ENCODE assay signal across 8 cellular contexts in the genomic region with DNA sequence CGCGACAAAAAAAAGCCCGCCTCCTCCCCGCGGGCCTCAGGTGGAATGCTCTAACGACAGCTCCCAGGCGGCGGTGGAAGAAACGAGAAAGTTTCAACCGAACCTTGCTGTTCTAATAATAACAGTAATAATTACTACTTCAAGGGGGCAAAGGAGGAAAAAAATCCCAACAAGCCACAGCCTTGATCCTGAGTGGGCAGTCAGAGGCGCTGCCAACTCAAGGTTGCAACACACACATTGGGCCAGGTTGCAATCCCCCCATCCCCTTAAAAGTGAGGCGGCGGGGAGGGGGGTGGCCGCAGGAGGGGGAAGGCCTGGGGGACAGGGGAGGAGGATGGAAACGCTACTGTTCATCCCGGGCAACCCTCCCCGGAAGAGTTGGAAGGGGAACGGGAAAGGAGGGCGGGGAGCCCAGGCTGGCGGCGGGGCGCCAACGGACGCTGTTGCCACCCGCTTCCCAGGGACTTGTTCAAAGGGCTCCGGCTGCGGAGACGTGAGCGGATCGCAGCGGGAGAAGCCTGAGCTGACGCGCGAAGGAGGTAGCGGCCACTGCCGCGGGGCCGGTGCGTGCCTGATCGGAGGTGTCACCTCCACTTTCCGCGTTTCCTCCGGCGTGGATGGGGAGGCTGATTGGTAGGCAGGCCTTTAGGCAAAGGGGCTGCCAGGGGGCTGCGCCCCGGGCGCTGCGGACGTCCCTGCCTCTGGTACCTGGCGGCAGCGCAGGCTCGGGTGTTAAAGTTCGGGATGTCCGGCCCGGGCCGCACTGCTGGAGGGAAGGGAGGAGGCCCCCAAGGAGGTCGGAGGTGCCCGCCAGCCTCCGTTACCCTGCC. TPM values are rescaled to one million over a fixed set of nuclear protein-coding genes. Genes with fewer than 3 reads are reported as not detected.
DNase-seq lines count a peak whose midpoint lies in the region; ATAC-seq and TF ChIP-seq lines count a peak whose summit lies in the region.

No MANE protein-coding gene starts in this region.

- no peak overlapping the region for H4K8ac ChIP-seq in neuronal stem cell (ENCODE audit: low read depth, low read length)

- no peak overlapping the region for H2AK5ac ChIP-seq in neuronal stem cell (ENCODE audit: low read depth, low read length)

- H3K4me3 Mint-ChIP-seq in activated naive CD4-positive, alpha-beta T cell treated with anti-CD3 and anti-CD28 coated beads, Interleukin-2, amount 10 ng/mL, durations not matched to agents 7 days and 5 days: peak overlapping the region; percentile 100

- peaks cover 15% of the 10 kb centered on the region for H3K36me3 Mint-ChIP-seq in activated naive CD4-positive, alpha-beta T cell treated with anti-CD3 and anti-CD28 coated beads, Interleukin-2, amount 10 ng/mL, durations not matched to agents 7 days and 5 days

- no peak overlapping the region for H2BK5ac ChIP-seq in neuronal stem cell (ENCODE audit: low read length)

- peaks cover 53% of the 10 kb centered on the region for H3K4me1 Mint-ChIP-seq in activated naive CD4-positive, alpha-beta T cell treated with anti-CD3 and anti-CD28 coated beads, Interleukin-2, amount 10 ng/mL, durations not matched to agents 7 days and 5 days

- WGBS in neuronal stem cell (ENCODE audit: extremely low coverage in 2 of 2, insufficient read length in 2 of 2, insufficient replicate concordance in 1 of 2), 2 donors: no CpG with 5 or more reads among the region's 59 CpGs

- H3K4me1 ChIP-seq in neuronal stem cell (ENCODE audit: control insufficient read depth in 2 of 2, insufficient read depth in 1 of 2, low read depth in 1 of 2, low read length in 2 of 2) (peaks cover 3 to 15% of the 10 kb centered on the region in 2 donors), thoracic aorta (ENCODE audit: control insufficient read depth in 1 of 2, low read depth in 2 of 2) (peaks cover 29 to 37% of the 10 kb centered on the region in 2 donors)

- ATAC-seq in HG02938 (IDR thresholded peaks at IDR 0.05; ENCODE audit: unreplicated experiment): peak; percentile 1
- no peak for ATAC-seq in thoracic aorta (ENCODE audit: insufficient number of reproducible peaks, low FRiP score, low read depth)
- ATAC-seq in GM19351 (IDR thresholded peaks at IDR 0.05; ENCODE audit: unreplicated experiment): no peak

- H3K9me3 Mint-ChIP-seq in activated naive CD4-positive, alpha-beta T cell treated with anti-CD3 and anti-CD28 coated beads, Interleukin-2, amount 10 ng/mL, durations not matched to agents 7 days and 5 days: no peaks in the 10 kb centered on the region

- H3K4me3 ChIP-seq in neuronal stem cell (ENCODE audit: low read length in 2 of 2) (peak overlapping the region; percentile 67 to 84), thoracic aorta (peak overlapping the region; percentile 94)

- H3K23ac ChIP-seq in neuronal stem cell (ENCODE audit: low read depth, low read length, poor library complexity): peak overlapping the region; percentile 20

- no peak overlapping the region for H3K27ac ChIP-seq in neuronal stem cell (replicated peaks; ENCODE audit: low read length)
- peak overlapping the region; percentile 96 to 99 for H3K27ac ChIP-seq in thoracic aorta

- H3K36me3 ChIP-seq in neuronal stem cell (replicated peaks in 1 of 2; ENCODE audit: control insufficient read depth in 2 of 2, insufficient read depth in 2 of 2, low read length in 2 of 2) (no peaks in the 10 kb centered on the region), thoracic aorta (no peaks in the 10 kb centered on the region)

- H4K91ac ChIP-seq in neuronal stem cell (ENCODE audit: low read depth, low read length, poor library complexity): no peak overlapping the region

- H2BK15ac ChIP-seq in neuronal stem cell (ENCODE audit: low read length): no peak overlapping the region

- no peak for TF ChIP-seq CTCF in thoracic aorta (IDR thresholded peaks at IDR 0.05)

- H3K4me2 ChIP-seq in neuronal stem cell (ENCODE audit: insufficient read depth, low read length, poor library complexity, severe bottlenecking): peak overlapping the region; percentile 99

- no peak overlapping the region for H2BK12ac ChIP-seq in neuronal stem cell (ENCODE audit: low read length)

- H3K27me3 ChIP-seq in neuronal stem cell (ENCODE audit: control insufficient read depth in 3 of 3, insufficient read depth in 3 of 3, low read depth in 1 of 3, low read length in 3 of 3) (peaks cover 8 to 87% (median 45%) of the 10 kb centered on the region in 3 experiments), thoracic aorta (replicated peaks; ENCODE audit: insufficient read depth) (no peaks in the 10 kb centered on the region)

- H3K14ac ChIP-seq in neuronal stem cell (ENCODE audit: low read length): no peak overlapping the region

- no peaks in the 10 kb centered on the region for H3K79me1 ChIP-seq in neuronal stem cell (ENCODE audit: low read depth, low read length)

- DNase-seq in EL (peak; percentile 59), RPMI7951 (ENCODE audit: low read depth) (peak; percentile 47), globus pallidus (ENCODE audit: low spot score) (peak; percentile 73), neuronal stem cell (ENCODE audit: low spot score) (peak; percentile 50), thoracic aorta (ENCODE audit: low spot score) (peak; percentile 7)
- peak; percentile 66 for DNase-seq in activated naive CD4-positive, alpha-beta T cell treated with anti-CD3 and anti-CD28 coated beads, Interleukin-2, amount 10 ng/mL, durations not matched to agents 7 days and 5 days

- CTCF ChIA-PET in activated naive CD4-positive, alpha-beta T cell treated with anti-CD3 and anti-CD28 coated beads, Interleukin-2, amount 10 ng/mL, durations not matched to agents 7 days and 5 days (lab: Charles Lee): interaction anchor here (1.8 kb wide), 1 partner anchor 72 kb away, joined by 8 read pairs; no protein-coding TSS in a partner anchor

- peaks cover 4% of the 10 kb centered on the region for H3K27me3 Mint-ChIP-seq in activated naive CD4-positive, alpha-beta T cell treated with anti-CD3 and anti-CD28 coated beads, Interleukin-2, amount 10 ng/mL, durations not matched to agents 7 days and 5 days

- H3K9ac ChIP-seq in neuronal stem cell (ENCODE audit: low read depth, low read length, poor library complexity): peak overlapping the region; percentile 79

- peak overlapping the region; percentile 100 for H3K27ac Mint-ChIP-seq in activated naive CD4-positive, alpha-beta T cell treated with anti-CD3 and anti-CD28 coated beads, Interleukin-2, amount 10 ng/mL, durations not matched to agents 7 days and 5 days

- H3K18ac ChIP-seq in neuronal stem cell (ENCODE audit: low read length): peak overlapping the region; percentile 80

- H2AFZ ChIP-seq in neuronal stem cell (ENCODE audit: low read length): peak overlapping the region; percentile 99

- H3K9me3 ChIP-seq in neuronal stem cell (replicated peaks in 1 of 2; ENCODE audit: control insufficient read depth in 2 of 2, insufficient read depth in 1 of 2, low read depth in 1 of 2, low read length in 2 of 2) (no peaks in the 10 kb centered on the region), thoracic aorta (no peaks in the 10 kb centered on the region)

- H3K4ac ChIP-seq in neuronal stem cell (ENCODE audit: low read length): no peak overlapping the region

- no peak overlapping the region for H2BK120ac ChIP-seq in neuronal stem cell (ENCODE audit: low read depth, low read length)

RNA-seq across cellular contexts. Expression of gene SMARCA2, which starts 0.6 kb away (rescaled TPM):
- 38.5 and 64.2 TPM in 2 replicates for total RNA-seq in RPMI7951 (2014; rRNA removed; shearing (Covaris generic))
- polyA plus RNA-seq in neuronal stem cell (2013, experiment 1 of 2): 1.9 TPM
- 2.2 TPM for polyA plus RNA-seq in neuronal stem cell (2013, experiment 2 of 2)
- total RNA-seq in thoracic aorta: 100 to 1,000 TPM; 118 to 177 TPM

Comparison
In these comparisons a context has a peak if more than half of its experiments do, and no peak if none do; other contexts are left out.
1. DNase-seq: peak in every context shown above with its lines; median percentile 73 in globus pallidus; 66 in activated naive CD4-positive, alpha-beta T cell treated with anti-CD3 and anti-CD28 coated beads, Interleukin-2, amount 10 ng/mL, durations not matched to agents 7 days and 5 days; 59 in EL; 50 in neuronal stem cell; 47 in RPMI7951; 7 in thoracic aorta.